8 cellular contexts compared by ENCODE assay signal in the genomic region with DNA sequence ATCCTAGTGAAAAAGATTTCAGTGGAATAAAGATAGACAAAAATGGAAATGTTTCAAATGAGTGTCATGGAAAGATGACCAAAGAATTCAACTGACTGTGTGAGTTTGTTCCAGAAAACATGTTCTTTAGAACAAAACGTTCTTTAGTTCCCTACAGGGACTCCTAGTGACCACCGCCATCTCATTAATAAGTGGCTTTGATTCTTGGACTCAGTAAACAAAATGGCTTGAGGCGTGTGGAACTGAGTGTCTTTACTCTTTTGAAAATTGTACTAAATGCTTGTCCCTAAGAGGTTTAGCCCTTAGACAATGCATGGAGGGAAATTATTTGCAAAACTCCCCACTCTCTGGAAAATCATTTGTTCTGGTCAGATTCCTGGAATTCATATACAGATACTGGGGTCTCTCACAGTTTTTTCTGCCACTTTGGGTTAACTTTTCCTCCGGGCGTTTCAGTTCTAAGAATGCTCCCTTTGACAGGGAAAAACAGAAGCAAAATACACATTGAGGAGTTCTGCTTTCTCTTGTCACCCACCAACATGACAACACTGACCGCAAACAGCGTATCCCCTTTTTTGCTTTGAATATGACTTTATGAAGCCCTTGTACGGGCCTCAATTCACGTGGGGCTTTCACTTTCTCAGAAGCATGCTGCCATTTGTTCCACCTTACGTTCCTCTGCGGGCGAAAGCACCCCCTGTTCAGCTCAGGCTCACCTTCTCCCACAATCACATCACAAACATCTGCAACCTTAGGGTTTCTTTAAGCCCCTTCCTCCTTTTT. TPM values are rescaled to one million over a fixed set of nuclear protein-coding genes. Genes with fewer than 3 reads are reported as not detected.
DNase-seq lines count a peak whose midpoint lies in the region; ATAC-seq and TF ChIP-seq lines count a peak whose summit lies in the region.

No MANE protein-coding gene starts in this region.

- intact Hi-C loops in dorsolateral prefrontal cortex (cut with DNase I): no loop called here

- DNase-seq in NOMO-1 treated with dmso at 0.1 percent for 144 hours (lab: John Stamatoyannopoulos, UW; ENCODE audit: unreplicated experiment) (peak; percentile 88), dorsolateral prefrontal cortex (peak in 1 of 10 donors; percentile 13), brain microvascular endothelial cell (no peak), COLO829 (ENCODE audit: low spot score) (no peak), RPMI8226 (no peak)
- peak; percentile 62 for DNase-seq in stimulated activated naive CD8-positive, alpha-beta T cell treated with anti-CD3 and anti-CD28 coated beads, Interleukin-15, Interleukin-2, amounts not matched to agents 100 U/mL and 50 U/mL, for 24 hours

- no peaks in the 10 kb centered on the region for H3K36me3 ChIP-seq in brain microvascular endothelial cell (replicated peaks)

- in situ Hi-C loops in brain microvascular endothelial cell (cut with HindIII; ENCODE audit: low pct_ligation_motif_present, low sequenced_read_pairs): no loop called here

- ATAC-seq in GM19468 (IDR thresholded peaks at IDR 0.05; ENCODE audit: extremely low read depth, unreplicated experiment) (peak; percentile 29), GM21447 (IDR thresholded peaks at IDR 0.05; ENCODE audit: unreplicated experiment) (no peak)
- ATAC-seq in stimulated activated naive CD8-positive, alpha-beta T cell treated with anti-CD3 and anti-CD28 coated beads, Interleukin-15, Interleukin-2, amounts not matched to agents 100 U/mL and 50 U/mL, for 24 hours: peak; percentile 58

- H3K27me3 ChIP-seq in dorsolateral prefrontal cortex (no peaks in the 10 kb centered on the region), brain microvascular endothelial cell (replicated peaks) (no peaks in the 10 kb centered on the region)

- TF ChIP-seq CTCF in dorsolateral prefrontal cortex (IDR thresholded peaks at IDR 0.05 in 54 of 56, conservative IDR thresholded peaks at IDR 0.05 in 2 of 56; ENCODE audit: low read depth in 1 of 56, partially characterized antibody in 56 of 56) (no peak), brain microvascular endothelial cell (IDR thresholded peaks at IDR 0.05; ENCODE audit: low read depth, low read length, missing control alignments) (no peak)

- H3K27ac ChIP-seq in dorsolateral prefrontal cortex (peak overlapping the region in 49 of 59 donors; percentile 6 to 82 (median 58)), brain microvascular endothelial cell (no peak overlapping the region)

- H3K4me3 ChIP-seq in dorsolateral prefrontal cortex (peak overlapping the region in 5 of 59 donors; percentile 1 to 13 (median 9)), brain microvascular endothelial cell (ENCODE audit: low read depth, low read length) (no peak overlapping the region)

RNA-seq across cellular contexts. Expression of a gene that starts 15.3 kb away (rescaled TPM):
- total RNA-seq in dorsolateral prefrontal cortex: 1 to 10 TPM; 1.1 to 8.0 (median 3.3) TPM

RNA-seq across cellular contexts. Expression of a gene that starts 55.7 kb away (rescaled TPM):
- 10 to 100 TPM; 12.3 to 28.8 (median 20.8) TPM for total RNA-seq in dorsolateral prefrontal cortex

RNA-seq across cellular contexts. Expression of a gene that starts 55.8 kb away (rescaled TPM):
- total RNA-seq in dorsolateral prefrontal cortex: 10 to 100 TPM in 95 of 120 experiments, 1 to 10 TPM in 25; 6.0 to 19.1 (median 12.3) TPM

Comparison
In these comparisons a context has a peak if more than half of its experiments do, and no peak if none do; other contexts are left out.
1. DNase-seq: peak in NOMO-1 treated with dmso at 0.1 percent for 144 hours (single experiment) and stimulated activated naive CD8-positive, alpha-beta T cell treated with anti-CD3 and anti-CD28 coated beads, Interleukin-15, Interleukin-2, amounts not matched to agents 100 U/mL and 50 U/mL, for 24 hours (single experiment); none in brain microvascular endothelial cell (single experiment), COLO829 (single experiment) and RPMI8226 (single experiment).